ENCODE assay signal across 15 cellular contexts in genomic region chr10:71247804-71248203, GRCh38. TPM values are rescaled to one million over a fixed set of nuclear protein-coding genes. Genes with fewer than 3 reads are reported as not detected.
"Had no signal": no experiment of that assay in that cellular context is flagged by ENCODE, and none has a peak within 500 bp of the region (broad histone marks: within the 10 kb centered on the region; RNA-seq: fewer than 3 reads in every experiment).

No MANE protein-coding gene starts in this region.

- H3K9me3 Mint-ChIP-seq: activated CD4-positive, alpha-beta T cell treated with anti-CD3 and anti-CD28 coated beads, Interleukin-2, amount 10 ng/mL, durations not matched to agents 24 days and 14 days; activated naive CD8-positive, alpha-beta T cell treated with anti-CD3 and anti-CD28 coated beads, Interleukin-2, amount 50 U/mL, for 24 hours; neural crest cell; WTC11 had no signal

- DNase-seq: activated CD4-positive, alpha-beta T cell treated with anti-CD3 and anti-CD28 coated beads, Interleukin-2, amount 10 ng/mL, durations not matched to agents 24 days and 14 days; activated CD8-positive, alpha-beta memory T cell treated with anti-CD3 and anti-CD28 coated beads for 24 hours; activated naive CD4-positive, alpha-beta T cell treated with Interleukin-2 at 50 U/mL for 16 hours; activated naive CD8-positive, alpha-beta T cell treated with anti-CD3 and anti-CD28 coated beads, Interleukin-2, amount 50 U/mL, for 24 hours; effector CD8-positive, alpha-beta T cell; hippocampal formation; ovary; T-helper 17 cell had no signal

- H3K4me1 Mint-ChIP-seq: activated CD4-positive, alpha-beta T cell treated with anti-CD3 and anti-CD28 coated beads, Interleukin-2, amount 10 ng/mL, durations not matched to agents 24 days and 14 days; activated naive CD8-positive, alpha-beta T cell treated with anti-CD3 and anti-CD28 coated beads, Interleukin-2, amount 50 U/mL, for 24 hours; T-helper 17 cell had no signal

- H3K4me3 ChIP-seq: ascending aorta, gastroesophageal sphincter, ovary, skin epidermis, tibial nerve had no signal

- H3K27ac ChIP-seq: ascending aorta, gastroesophageal sphincter, ovary had no signal

- H3K9me3 ChIP-seq: ascending aorta, gastroesophageal sphincter, ovary, tibial nerve had no signal

- H3K27ac Mint-ChIP-seq: activated CD4-positive, alpha-beta T cell treated with anti-CD3 and anti-CD28 coated beads, Interleukin-2, amount 10 ng/mL, durations not matched to agents 24 days and 14 days; activated naive CD8-positive, alpha-beta T cell treated with anti-CD3 and anti-CD28 coated beads, Interleukin-2, amount 50 U/mL, for 24 hours; T-helper 17 cell; WTC11 had no signal

- H3K36me3 ChIP-seq: ascending aorta, gastroesophageal sphincter, ovary, tibial nerve had no signal

- H3K36me3 Mint-ChIP-seq: WTC11 had no signal

- H3K27me3 ChIP-seq: ascending aorta, gastroesophageal sphincter, ovary, tibial nerve had no signal

- ATAC-seq: activated naive CD8-positive, alpha-beta T cell treated with anti-CD3 and anti-CD28 coated beads, Interleukin-2, amount 50 U/mL, for 24 hours; gastroesophageal sphincter; T-helper 17 cell; WTC11 had no signal

- FAIRE-seq: colon had no signal

- H3K4me3 Mint-ChIP-seq: activated CD4-positive, alpha-beta T cell treated with anti-CD3 and anti-CD28 coated beads, Interleukin-2, amount 10 ng/mL, durations not matched to agents 24 days and 14 days; activated naive CD8-positive, alpha-beta T cell treated with anti-CD3 and anti-CD28 coated beads, Interleukin-2, amount 50 U/mL, for 24 hours; neural crest cell; T-helper 17 cell; WTC11 had no signal

RNA-seq across cellular contexts. Expression of gene UNC5B, which starts 35.4 kb away (rescaled TPM):
- total RNA-seq: T-helper 17 cell had no signal
